8 cellular contexts compared by ENCODE assay signal in genomic region chr6:26123675-26124549, GRCh38. TPM values are rescaled to one million over a fixed set of nuclear protein-coding genes. Genes with fewer than 3 reads are reported as not detected.
DNase-seq lines count a peak whose midpoint lies in the region; ATAC-seq and TF ChIP-seq lines count a peak whose summit lies in the region.

No MANE protein-coding gene starts in this region.

- H3K27ac Mint-ChIP-seq in naive thymus-derived CD4-positive, alpha-beta T cell: peak overlapping the region; percentile 97 to 100 (median 99)

- ATAC-seq in naive thymus-derived CD4-positive, alpha-beta T cell: peak; percentile 87

- H3K9me3 ChIP-seq in naive thymus-derived CD4-positive, alpha-beta T cell (ENCODE audit: control insufficient read depth in 2 of 3, low read length in 3 of 3): no peaks in the 10 kb centered on the region

- peak overlapping the region; percentile 100 for H3K4me3 ChIP-seq in LNCaP clone FGC (ENCODE audit: low read depth, low read length)
- peak overlapping the region; percentile 100 for H3K4me3 ChIP-seq in fibroblast of mammary gland (ENCODE audit: control insufficient read depth, low read depth, low read length)
- H3K4me3 ChIP-seq in naive thymus-derived CD4-positive, alpha-beta T cell (ENCODE audit: low read length): peak overlapping the region; percentile 94

- peaks cover 0 to 30% (median 0%) of the 10 kb centered on the region in 11 donors for H3K9me3 Mint-ChIP-seq in naive thymus-derived CD4-positive, alpha-beta T cell

- peaks cover 18 to 23% of the 10 kb centered on the region in 2 donors for H3K4me1 ChIP-seq in naive thymus-derived CD4-positive, alpha-beta T cell (ENCODE audit: control insufficient read depth in 2 of 2, insufficient read depth in 2 of 2, low read length in 2 of 2)

- no peaks in the 10 kb centered on the region for H3K27me3 ChIP-seq in naive thymus-derived CD4-positive, alpha-beta T cell (ENCODE audit: control insufficient read depth in 2 of 2, insufficient read depth in 2 of 2, low read length in 2 of 2)

- intact Hi-C loops in naive thymus-derived CD4-positive, alpha-beta T cell (cut with micrococcal nuclease): loop anchor here (1.0 to 5.0 kb wide), 26 partner anchors 20 to 1769 kb away; a partner anchor contains a TSS

- TF ChIP-seq CTCF in LNCaP clone FGC (IDR thresholded peaks at IDR 0.05; ENCODE audit: control insufficient read depth, extremely low read depth, insufficient read depth) (no peak), fibroblast of mammary gland (conservative IDR thresholded peaks at IDR 0.05; ENCODE audit: control insufficient read depth, insufficient read depth, low read depth, low read length) (no peak)

- H3K27ac ChIP-seq in naive thymus-derived CD4-positive, alpha-beta T cell (ENCODE audit: low read depth, low read length): peak overlapping the region; percentile 86

- POLR2A ChIA-PET in naive thymus-derived CD4-positive, alpha-beta T cell (lab: Charles Lee): interaction anchor here (0.6 to 12.4 kb wide), 67 partner anchors 10 to 1769 kb away, joined by 3 to 2532 read pairs (median 9); partner anchors contain the start of genes HFE, HMGN4 and RIPOR2

- CTCF ChIA-PET in naive thymus-derived CD4-positive, alpha-beta T cell (lab: Charles Lee): interaction anchor here (0.6 to 4.8 kb wide), 16 partner anchors 9 to 1357 kb away, joined by 3 to 70 read pairs (median 4); a partner anchor contains a TSS

- peak overlapping the region; percentile 92 to 100 (median 98) for H3K4me3 Mint-ChIP-seq in naive thymus-derived CD4-positive, alpha-beta T cell

- H3K4me1 Mint-ChIP-seq in naive thymus-derived CD4-positive, alpha-beta T cell: peaks cover 28 to 60% (median 39%) of the 10 kb centered on the region in 7 donors

- H3K27me3 Mint-ChIP-seq in naive thymus-derived CD4-positive, alpha-beta T cell: peaks cover 0 to 21% (median 0%) of the 10 kb centered on the region in 5 donors

- peak; percentile 98 for DNase-seq in EL
- peak; percentile 99 for DNase-seq in H4 (ENCODE audit: low spot score)
- DNase-seq in LNCaP clone FGC (ENCODE audit: low read depth): peak; percentile 99
- peak; percentile 98 for DNase-seq in RPMI8226
- peak; percentile 49 for DNase-seq in activated T-helper 9 cell treated with anti-CD3 and anti-CD28 coated beads, Interleukin-2, amount 50 U/mL, for 16 hours (ENCODE audit: low read depth)
- DNase-seq in fibroblast of mammary gland (ENCODE audit: low read depth): peak; percentile 100
- DNase-seq in naive thymus-derived CD4-positive, alpha-beta T cell: peak; percentile 63 to 96 (median 92)
- peak; percentile 62 for DNase-seq in stimulated activated naive CD4-positive, alpha-beta T cell treated with Interleukin-2 at 50 U/mL for 16 hours (lab: John Stamatoyannopoulos, UW)

- peaks cover 8 to 49% (median 25%) of the 10 kb centered on the region in 5 donors for H3K36me3 Mint-ChIP-seq in naive thymus-derived CD4-positive, alpha-beta T cell

- H3K36me3 ChIP-seq in naive thymus-derived CD4-positive, alpha-beta T cell (ENCODE audit: control insufficient read depth in 2 of 3, insufficient read depth in 3 of 3, low read length in 3 of 3): peaks cover 0 to 13% (median 0%) of the 10 kb centered on the region in 3 experiments

RNA-seq across cellular contexts. Expression of gene HFE, which starts 36.7 kb away (rescaled TPM):
- total RNA-seq in H4 (2014; rRNA removed; shearing (Covaris generic)): 7.8 and 13.4 TPM in 2 replicates
- 1 to 10 TPM; 1.5 to 4.6 (median 2.5) TPM for total RNA-seq in naive thymus-derived CD4-positive, alpha-beta T cell
- under 1 TPM; 0.65 to 0.85 TPM for polyA plus RNA-seq in naive thymus-derived CD4-positive, alpha-beta T cell

Comparison
In these comparisons a context has a peak if more than half of its experiments do, and no peak if none do; other contexts are left out.
1. Peak in every context shown above with its lines: DNase-seq, ATAC-seq, H3K4me3 ChIP-seq and H3K27ac ChIP-seq.
2. DNase-seq: peak in every context shown above with its lines; median percentile 100 in fibroblast of mammary gland; 99 in H4; 99 in LNCaP clone FGC; 98 in EL; 98 in RPMI8226; 92 in naive thymus-derived CD4-positive, alpha-beta T cell; 62 in stimulated activated naive CD4-positive, alpha-beta T cell treated with Interleukin-2 at 50 U/mL for 16 hours; 49 in activated T-helper 9 cell treated with anti-CD3 and anti-CD28 coated beads, Interleukin-2, amount 50 U/mL, for 16 hours.